ENCODE assay signal across 8 cellular contexts in the genomic region with DNA sequence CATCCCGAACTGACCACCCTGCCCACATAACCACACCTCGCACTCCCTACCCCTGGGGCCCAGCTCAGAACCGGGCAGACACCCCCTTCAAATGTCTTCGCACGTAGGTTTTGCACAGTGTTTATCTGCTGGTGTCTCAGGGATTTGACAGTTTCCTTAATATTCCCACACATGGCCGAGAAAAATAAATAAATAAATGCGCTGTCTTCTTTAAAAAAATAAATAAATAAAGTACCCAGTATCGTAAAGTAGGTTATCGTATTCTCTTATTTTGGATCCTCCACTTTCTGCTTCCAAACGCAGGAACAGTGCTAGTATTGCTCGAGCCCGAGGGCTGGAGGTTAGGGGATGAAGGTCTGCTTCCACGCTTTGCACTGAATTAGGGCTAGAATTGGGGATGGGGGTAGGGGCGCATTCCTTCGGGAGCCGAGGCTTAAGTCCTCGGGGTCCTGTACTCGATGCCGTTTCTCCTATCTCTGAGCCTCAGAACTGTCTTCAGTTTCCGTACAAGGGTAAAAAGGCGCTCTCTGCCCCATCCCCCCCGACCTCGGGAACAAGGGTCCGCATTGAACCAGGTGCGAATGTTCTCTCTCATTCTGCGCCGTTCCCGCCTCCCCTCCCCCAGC. TPM values are rescaled to one million over a fixed set of nuclear protein-coding genes. Genes with fewer than 3 reads are reported as not detected.
A peak's percentile ranks its signal among the peaks of the same experiment; 100 is the strongest.
DNase-seq lines count a peak whose midpoint lies in the region; ATAC-seq and TF ChIP-seq lines count a peak whose summit lies in the region.

No MANE protein-coding gene starts in this region.

- no peak for TF ChIP-seq CTCF in OCI-LY1 (IDR thresholded peaks at IDR 0.05; ENCODE audit: low read length)

- H3K36me3 ChIP-seq in OCI-LY1 (ENCODE audit: insufficient read depth, low read length) (no peaks in the 10 kb centered on the region), duodenal mucosa (ENCODE audit: control insufficient read depth in 1 of 2, insufficient read depth in 2 of 2, low read length in 2 of 2) (peaks cover 22 to 23% of the 10 kb centered on the region in 2 donors)

- H3K4me3 ChIP-seq in OCI-LY1 (ENCODE audit: low read depth, low read length, poor library complexity, severe bottlenecking) = peak overlapping the region; percentile 61
- H3K4me3 ChIP-seq in duodenal mucosa (ENCODE audit: low read depth in 1 of 2, low read length in 2 of 2) = peak overlapping the region; percentile 86 to 99

- H3K4me1 ChIP-seq in OCI-LY1 (ENCODE audit: insufficient read depth, low read length, severe bottlenecking) (peaks cover 21% of the 10 kb centered on the region), duodenal mucosa (ENCODE audit: control insufficient read depth in 1 of 2, insufficient read depth in 2 of 2, low read length in 2 of 2) (peaks cover 32 to 45% of the 10 kb centered on the region in 2 donors)

- H4K20me1 ChIP-seq in OCI-LY1 (ENCODE audit: insufficient read depth, low read length) = no peaks in the 10 kb centered on the region

- CTCF ChIA-PET in activated CD4-positive, alpha-beta T cell treated with anti-CD3 and anti-CD28 coated beads, Interleukin-2, amount 10 ng/mL, durations not matched to agents 7 days and 5 days (lab: Charles Lee) = interaction anchor here (1.0 to 1.8 kb wide), 3 partner anchors 10 to 21 kb away, joined by 3 to 5 read pairs (median 4); no protein-coding TSS in a partner anchor

- H3K4me2 ChIP-seq in OCI-LY1 (ENCODE audit: low read length) = peak overlapping the region; percentile 94

- H3K9me3 ChIP-seq in OCI-LY1 (ENCODE audit: low read length) (no peaks in the 10 kb centered on the region), duodenal mucosa (ENCODE audit: control insufficient read depth in 1 of 2, low read length in 2 of 2) (no peaks in the 10 kb centered on the region)

- no peaks in the 10 kb centered on the region for H3K79me2 ChIP-seq in OCI-LY1 (ENCODE audit: insufficient read depth, low read length)

- POLR2A ChIA-PET in activated CD4-positive, alpha-beta T cell treated with anti-CD3 and anti-CD28 coated beads, Interleukin-2, amount 10 ng/mL, durations not matched to agents 7 days and 5 days (lab: Charles Lee) = no interaction called here
- POLR2A ChIA-PET in naive thymus-derived CD8-positive, alpha-beta T cell (lab: Charles Lee) = interaction anchor here (0.5 to 1.9 kb wide), 7 partner anchors 10 to 151 kb away, joined by 3 to 7 read pairs (median 4); partner anchors contain the start of gene NEK9

- H3K27ac Mint-ChIP-seq in activated CD4-positive, alpha-beta T cell treated with anti-CD3 and anti-CD28 coated beads, Interleukin-2, amount 10 ng/mL, durations not matched to agents 7 days and 5 days = peak overlapping the region; percentile 56
- H3K27ac Mint-ChIP-seq in naive thymus-derived CD8-positive, alpha-beta T cell = peak overlapping the region; percentile 72 to 100 (median 98)

- no peaks in the 10 kb centered on the region for H3F3A ChIP-seq in OCI-LY1 (ENCODE audit: insufficient read depth, low read length)

- no peak overlapping the region for H3K27ac ChIP-seq in OCI-LY1 (ENCODE audit: low read depth, low read length, poor library complexity, severe bottlenecking)
- peak overlapping the region; percentile 98 for H3K27ac ChIP-seq in duodenal mucosa (ENCODE audit: low read depth, low read length)

- H3K9ac ChIP-seq in OCI-LY1 (ENCODE audit: low read length) = peak overlapping the region; percentile 2; the same call in 1 of the 2 replicates
- peak overlapping the region; percentile 95 to 100 for H3K9ac ChIP-seq in duodenal mucosa (ENCODE audit: low read depth in 1 of 2, low read length in 2 of 2)

- H3K9me2 ChIP-seq in OCI-LY1 (ENCODE audit: low read depth, low read length) = no peaks in the 10 kb centered on the region

- H3K27me3 ChIP-seq in OCI-LY1 (ENCODE audit: insufficient read depth, low read length) (peaks cover 23% of the 10 kb centered on the region), duodenal mucosa (ENCODE audit: control insufficient read depth in 1 of 2, insufficient read depth in 2 of 2, low read length in 2 of 2) (no peaks in the 10 kb centered on the region)

- H3K9me3 Mint-ChIP-seq in activated CD4-positive, alpha-beta T cell treated with anti-CD3 and anti-CD28 coated beads, Interleukin-2, amount 10 ng/mL, durations not matched to agents 7 days and 5 days = no peaks in the 10 kb centered on the region
- H3K9me3 Mint-ChIP-seq in naive thymus-derived CD8-positive, alpha-beta T cell = no peaks in the 10 kb centered on the region

- H2AFZ ChIP-seq in OCI-LY1 (ENCODE audit: low read length) = no peak overlapping the region

- ATAC-seq in naive thymus-derived CD8-positive, alpha-beta T cell = peak in 1 of 2 donors; percentile 9
- no peak for ATAC-seq in HG03457 (IDR thresholded peaks at IDR 0.05; ENCODE audit: unreplicated experiment)
- ATAC-seq in HG03139 (IDR thresholded peaks at IDR 0.05; ENCODE audit: unreplicated experiment) = no peak
- no peak for ATAC-seq in GM21737 (IDR thresholded peaks at IDR 0.05; ENCODE audit: unreplicated experiment)

- peaks cover 2% of the 10 kb centered on the region for H3K36me3 Mint-ChIP-seq in activated CD4-positive, alpha-beta T cell treated with anti-CD3 and anti-CD28 coated beads, Interleukin-2, amount 10 ng/mL, durations not matched to agents 7 days and 5 days (ENCODE audit: low read depth)
- peaks cover 0 to 23% (median 15%) of the 10 kb centered on the region in 3 donors for H3K36me3 Mint-ChIP-seq in naive thymus-derived CD8-positive, alpha-beta T cell

- peak overlapping the region; percentile 77 for H3K4me3 Mint-ChIP-seq in activated CD4-positive, alpha-beta T cell treated with anti-CD3 and anti-CD28 coated beads, Interleukin-2, amount 10 ng/mL, durations not matched to agents 7 days and 5 days
- peak overlapping the region; percentile 88 to 97 (median 95) for H3K4me3 Mint-ChIP-seq in naive thymus-derived CD8-positive, alpha-beta T cell

- H3K4me1 Mint-ChIP-seq in activated CD4-positive, alpha-beta T cell treated with anti-CD3 and anti-CD28 coated beads, Interleukin-2, amount 10 ng/mL, durations not matched to agents 7 days and 5 days = peaks cover 44% of the 10 kb centered on the region
- peaks cover 23 to 77% (median 63%) of the 10 kb centered on the region in 4 donors for H3K4me1 Mint-ChIP-seq in naive thymus-derived CD8-positive, alpha-beta T cell

- peaks cover 75% of the 10 kb centered on the region for H3K27me3 Mint-ChIP-seq in activated CD4-positive, alpha-beta T cell treated with anti-CD3 and anti-CD28 coated beads, Interleukin-2, amount 10 ng/mL, durations not matched to agents 7 days and 5 days
- H3K27me3 Mint-ChIP-seq in naive thymus-derived CD8-positive, alpha-beta T cell = peaks cover 0 to 39% (median 6%) of the 10 kb centered on the region in 5 donors

- DNase-seq in activated CD4-positive, alpha-beta T cell treated with anti-CD3 and anti-CD28 coated beads, Interleukin-2, amount 10 ng/mL, durations not matched to agents 7 days and 5 days = no peak
- no peak for DNase-seq in activated CD4-positive, alpha-beta T cell treated with anti-CD3 and anti-CD28 coated beads, Interleukin-2, amount 50 U/mL, for 1 hour
- peak in 2 of 10 donors; percentile 24 to 48 for DNase-seq in naive thymus-derived CD8-positive, alpha-beta T cell

RNA-seq across cellular contexts. Expression of gene FOS, which starts 0.7 kb away (rescaled TPM):
- 10 to 100 TPM; 28.0 to 35.7 TPM for total RNA-seq in activated CD4-positive, alpha-beta T cell treated with anti-CD3 and anti-CD28 coated beads, Interleukin-2, amount 10 ng/mL, durations not matched to agents 7 days and 5 days
- total RNA-seq in naive thymus-derived CD8-positive, alpha-beta T cell = 1 to 10 TPM; 9.4 to 9.6 TPM
- polyA plus RNA-seq in naive thymus-derived CD8-positive, alpha-beta T cell = 100 to 1,000 TPM in 2 of 3 donors, 10 to 100 TPM in 1; 80.3 to 510 (median 252) TPM
